Comparison of ENCODE assay signal across 8 cellular contexts in genomic region chr17:42310281-42311156, GRCh38. TPM values are rescaled to one million over a fixed set of nuclear protein-coding genes. Genes with fewer than 3 reads are reported as not detected.
DNase-seq lines count a peak whose midpoint lies in the region; ATAC-seq and TF ChIP-seq lines count a peak whose summit lies in the region.

No MANE protein-coding gene starts in this region.

- H4K5ac ChIP-seq in IMR-90 (ENCODE audit: low read depth, low read length) = no peak overlapping the region

- CTCF ChIA-PET in IMR-90 (lab: Yijun Ruan, JAX) = interaction anchor here (0.7 to 1.1 kb wide), 2 partner anchors 51 to 217 kb away, joined by 3 read pairs; no protein-coding TSS in a partner anchor

- no peak for DNase-seq in AG09309 (ENCODE audit: low read depth)
- no peak for DNase-seq in IMR-90
- DNase-seq in caudate nucleus (lab: John Stamatoyannopoulos, UW) = no peak
- no peak for DNase-seq in natural killer cell
- no peak for DNase-seq in GDM1 (lab: John Stamatoyannopoulos, UW)
- no peak for DNase-seq in NCI-H1694 (lab: John Stamatoyannopoulos, UW)
- no peak for DNase-seq in HK-2 (ENCODE audit: unreplicated experiment)

- in situ Hi-C loops in IMR-90 (cut with MboI; ENCODE audit: low sequenced_read_pairs) = no loop called here

- no peak for ATAC-seq in IMR-90 (ENCODE audit: low read depth)
- ATAC-seq in natural killer cell = no peak
- ATAC-seq in GM18907 (IDR thresholded peaks at IDR 0.05; ENCODE audit: unreplicated experiment) = no peak

- no peak overlapping the region for H2BK20ac ChIP-seq in IMR-90 (ENCODE audit: low read depth, low read length)

- POLR2A ChIA-PET in IMR-90 (lab: Charles Lee; ENCODE audit: unreplicated experiment) = no interaction called here

- no peak overlapping the region for H3K14ac ChIP-seq in IMR-90 (replicated peaks; ENCODE audit: low read depth, low read length)

- H2AK5ac ChIP-seq in IMR-90 (ENCODE audit: low read depth, low read length) = peak overlapping the region; percentile 56

- no peak overlapping the region for H3K4me3 Mint-ChIP-seq in natural killer cell

- H3K36me3 Mint-ChIP-seq in natural killer cell = no peaks in the 10 kb centered on the region

- H3K4me1 Mint-ChIP-seq in natural killer cell = peaks cover 7 to 32% of the 10 kb centered on the region in 2 donors

- peaks cover 11% of the 10 kb centered on the region for H3K4me1 ChIP-seq in IMR-90 (ENCODE audit: control insufficient read depth, insufficient read depth, low read length)

- H3K9me1 ChIP-seq in IMR-90 (ENCODE audit: insufficient read depth, low read length) = no peaks in the 10 kb centered on the region

- H3K56ac ChIP-seq in IMR-90 (ENCODE audit: extremely low read depth, insufficient read depth, low read length) = no peak overlapping the region

- H3K4me3 ChIP-seq in AG09309 (ENCODE audit: control insufficient read depth, low read depth, low read length) (no peak overlapping the region), IMR-90 (ENCODE audit: insufficient read depth, low read depth, low read length) (no peak overlapping the region)

- no peak overlapping the region for H2BK15ac ChIP-seq in IMR-90 (ENCODE audit: low read depth, low read length)

- H3K4me2 ChIP-seq in IMR-90 (ENCODE audit: low read depth, low read length) = no peak overlapping the region

- H3K79me1 ChIP-seq in IMR-90 (ENCODE audit: low read depth in 1 of 2, low read length in 2 of 2) = 0 out of 4 replicates have a peak, but pooled peaks cover 0 to 5% of the 10 kb centered on the region in 2 experiments

- intact Hi-C loops in IMR-90 (cut with micrococcal nuclease) (loop anchor here (2.0 kb wide), 1 partner anchor 88 kb away; no protein-coding TSS in a partner anchor), natural killer cell (cut with micrococcal nuclease) (no loop called here)

- H2BK5ac ChIP-seq in IMR-90 (ENCODE audit: low read depth, low read length, poor library complexity, severe bottlenecking) = peak overlapping the region; percentile 9

- no peaks in the 10 kb centered on the region for H3K27me3 Mint-ChIP-seq in natural killer cell (ENCODE audit: low read depth in 2 of 2)

- H4K8ac ChIP-seq in IMR-90 (ENCODE audit: low read depth in 2 of 2, low read length in 2 of 2) = peak overlapping the region in 1 of 2 experiments; percentile 37; a peak in 1 of 4 replicates

- no peak overlapping the region for H2BK120ac ChIP-seq in IMR-90 (ENCODE audit: low read depth, low read length)

- dilution Hi-C loops in IMR-90 (cut with HindIII; ENCODE audit: low sequenced_read_pairs, unreplicated experiment) = no loop called here

- H3K9me3 ChIP-seq in IMR-90 (ENCODE audit: control insufficient read depth, insufficient read depth, low read length) = no peaks in the 10 kb centered on the region

- no peak overlapping the region for H2AFZ ChIP-seq in IMR-90 (replicated peaks; ENCODE audit: low read length, poor library complexity)

- no peak overlapping the region for H3K23ac ChIP-seq in IMR-90 (ENCODE audit: low read depth, low read length)

- no peak for TF ChIP-seq RAD21 in IMR-90 (IDR thresholded peaks at IDR 0.05; ENCODE audit: low read length)

- TF ChIP-seq POLR2A in IMR-90 (IDR thresholded peaks at IDR 0.05; ENCODE audit: low read depth, low read length) = no peak

- no peak overlapping the region for H3K18ac ChIP-seq in IMR-90 (ENCODE audit: low read depth, low read length)

- no peaks in the 10 kb centered on the region for H4K20me1 ChIP-seq in IMR-90 (ENCODE audit: insufficient read depth, low read length)

- H3K4ac ChIP-seq in IMR-90 (ENCODE audit: low read depth, low read length) = no peak overlapping the region

- no TSS peak for BruUV-seq in IMR-90 (replicated peaks; lab: Mats Ljungman, UMichigan)

- H3K36me3 ChIP-seq in IMR-90 (ENCODE audit: control insufficient read depth, insufficient read depth, low read length) = peaks cover 25% of the 10 kb centered on the region

- no peak overlapping the region for H3K9ac ChIP-seq in IMR-90 (ENCODE audit: low read depth, low read length)

- no peak overlapping the region for H4K91ac ChIP-seq in IMR-90 (ENCODE audit: insufficient read depth, low read depth, low read length)

- H3K27me3 ChIP-seq in IMR-90 (ENCODE audit: control insufficient read depth, insufficient read depth, low read length) = no peaks in the 10 kb centered on the region

- peak overlapping the region; percentile 18; the same call in 1 of the 2 replicates for H3K27ac ChIP-seq in IMR-90 (ENCODE audit: insufficient read depth, low read length)
- peak overlapping the region; percentile 55 for H3K27ac ChIP-seq in caudate nucleus (ENCODE audit: low read depth, low read length)

- TF ChIP-seq CTCF in AG09309 (IDR thresholded peaks at IDR 0.05; ENCODE audit: control insufficient read depth, insufficient read depth, low read depth, low read length, missing control alignments) = peak; percentile 1
- no peak for TF ChIP-seq CTCF in IMR-90 (conservative IDR thresholded peaks at IDR 0.05; ENCODE audit: low read depth, low read length)
- no peak for TF ChIP-seq CTCF in natural killer cell (IDR thresholded peaks at IDR 0.05)

- no peaks in the 10 kb centered on the region for H3K9me3 Mint-ChIP-seq in natural killer cell

- 88% methylated on average over 6 of the region's 20 CpGs; no CpG with 5 or more reads in 1 of the 2 experiments for WGBS in IMR-90 (ENCODE audit: extremely low coverage in 2 of 2, insufficient read length in 1 of 2), 2 experiments

- H2AK9ac ChIP-seq in IMR-90 (replicated peaks; ENCODE audit: low read depth, low read length, poor library complexity) = peak overlapping the region; percentile 18

- peak overlapping the region; percentile 40 to 61 for H3K27ac Mint-ChIP-seq in natural killer cell

TF ChIP-seq in IMR-90, 13 proteins besides CTCF, POLR2A, EP300 and RAD21:
- no peak for TF ChIP-seq BHLHE40 (IDR thresholded peaks at IDR 0.05; ENCODE audit: low read depth, low read length)
- no peak for TF ChIP-seq CHD1 (IDR thresholded peaks at IDR 0.05; ENCODE audit: low read depth, low read length)
- no peak for TF ChIP-seq MXI1 (IDR thresholded peaks at IDR 0.05; ENCODE audit: borderline replicate concordance, low read depth, low read length)
- TF ChIP-seq MAZ (IDR thresholded peaks at IDR 0.05; ENCODE audit: borderline replicate concordance, low read depth, low read length) = no peak
- no peak for TF ChIP-seq RCOR1 (IDR thresholded peaks at IDR 0.05; ENCODE audit: insufficient replicate concordance, low read length)
- no peak for TF ChIP-seq NFE2L2 (IDR thresholded peaks at IDR 0.05; ENCODE audit: low read depth, low read length)
- no peak for TF ChIP-seq CEBPB (IDR thresholded peaks at IDR 0.05; ENCODE audit: low read depth, low read length)
- TF ChIP-seq FOS (IDR thresholded peaks at IDR 0.05; ENCODE audit: low read depth, low read length) = no peak
- TF ChIP-seq RFX5 (IDR thresholded peaks at IDR 0.05; ENCODE audit: low read depth, low read length) = no peak
- no peak for TF ChIP-seq MAFK (IDR thresholded peaks at IDR 0.05; ENCODE audit: low read depth, low read length)
- no peak for TF ChIP-seq SMC3 (IDR thresholded peaks at IDR 0.05; ENCODE audit: low read depth, low read length)
- TF ChIP-seq USF2 (IDR thresholded peaks at IDR 0.05; ENCODE audit: low read depth, low read length) = no peak
- TF ChIP-seq ELK1 (IDR thresholded peaks at IDR 0.05; ENCODE audit: borderline replicate concordance, low read depth, low read length) = no peak

RNA-seq across cellular contexts. Expression of gene STAT5A, which starts 22.2 kb away (rescaled TPM):
- 1.3 and 1.4 TPM in 2 replicates for total RNA-seq in IMR-90 (2012; rRNA removed)
- 1.4 and 1.5 TPM in 2 replicates for polyA plus RNA-seq in IMR-90 (2012; rRNA removed)
- polyA plus RNA-seq in IMR-90 (2012; cell fraction: cytosol; rRNA removed) = 1.9 and 2.0 TPM in 2 replicates
- polyA plus RNA-seq in IMR-90 (2012; cell fraction: nucleus; rRNA removed; ENCODE audit: low replicate concordance) = 5.2 and 5.6 TPM in 2 replicates
- 100 to 1,000 TPM; 112 to 135 (median 117) TPM for total RNA-seq in natural killer cell

RNA-seq across cellular contexts. Expression of gene STAT5B, which starts 34.3 kb away (rescaled TPM):
- total RNA-seq in IMR-90 (2012; rRNA removed) = 21.7 and 24.4 TPM in 2 replicates
- 28.7 and 29.6 TPM in 2 replicates for polyA plus RNA-seq in IMR-90 (2012; rRNA removed)
- polyA plus RNA-seq in IMR-90 (2012; cell fraction: cytosol; rRNA removed) = 11.6 and 14.8 TPM in 2 replicates
- polyA plus RNA-seq in IMR-90 (2012; cell fraction: nucleus; rRNA removed; ENCODE audit: low replicate concordance) = 95.5 and 119 TPM in 2 replicates
- total RNA-seq in natural killer cell = 100 to 1,000 TPM in 2 of 3 donors, 10 to 100 TPM in 1; 79.9 to 112 (median 103) TPM

Comparison
In these comparisons a context has a peak if more than half of its experiments do, and no peak if none do; other contexts are left out.
1. RNA of gene STAT5A, which starts 22.2 kb away (total RNA-seq): 112 to 135 TPM in natural killer cell; 1.3 to 1.4 TPM in IMR-90; every median in the first group is over 10 times any median in the second.